In genomic region chr14:63205281-63205575, GRCh38 we compare ENCODE assay signal across 1 cellular context.
TF ChIP-seq lines count a peak whose summit lies in the region.

No MANE protein-coding gene starts in this region.

TF ChIP-seq in SK-N-SH, 30 proteins besides CTCF, POLR2A, EP300 and RAD21 (continued from another document):
- TF ChIP-seq NFIC (IDR thresholded peaks at IDR 0.05; ENCODE audit: borderline replicate concordance) (no peak), RXRA (IDR thresholded peaks at IDR 0.05; ENCODE audit: borderline replicate concordance, low read depth) (no peak), SMC3 (IDR thresholded peaks at IDR 0.05; ENCODE audit: low read depth, low read length) (no peak), YY1 (IDR thresholded peaks at IDR 0.05; ENCODE audit: low read depth) (no peak), MEF2A (IDR thresholded peaks at IDR 0.05; ENCODE audit: borderline replicate concordance, low read depth) (no peak), TCF12 (IDR thresholded peaks at IDR 0.05) (no peak), TAF1 (IDR thresholded peaks at IDR 0.05; ENCODE audit: borderline replicate concordance, low read depth, low read length) (no peak), ELF1 (IDR thresholded peaks at IDR 0.05) (no peak), EZH2phosphoT487 (IDR thresholded peaks at IDR 0.05; ENCODE audit: borderline replicate concordance, low read depth) (no peak), CHD2 (IDR thresholded peaks at IDR 0.05; ENCODE audit: low read length, partially characterized antibody) (no peak), MXI1 (IDR thresholded peaks at IDR 0.05; ENCODE audit: low read depth, low read length) (no peak), TEAD4 (IDR thresholded peaks at IDR 0.05; ENCODE audit: borderline replicate concordance, insufficient read depth) (no peak), SIN3A (IDR thresholded peaks at IDR 0.05; ENCODE audit: borderline replicate concordance, low read depth, low read length) (no peak)
